Comparison of ENCODE assay signal across 8 cellular contexts in the genomic region with DNA sequence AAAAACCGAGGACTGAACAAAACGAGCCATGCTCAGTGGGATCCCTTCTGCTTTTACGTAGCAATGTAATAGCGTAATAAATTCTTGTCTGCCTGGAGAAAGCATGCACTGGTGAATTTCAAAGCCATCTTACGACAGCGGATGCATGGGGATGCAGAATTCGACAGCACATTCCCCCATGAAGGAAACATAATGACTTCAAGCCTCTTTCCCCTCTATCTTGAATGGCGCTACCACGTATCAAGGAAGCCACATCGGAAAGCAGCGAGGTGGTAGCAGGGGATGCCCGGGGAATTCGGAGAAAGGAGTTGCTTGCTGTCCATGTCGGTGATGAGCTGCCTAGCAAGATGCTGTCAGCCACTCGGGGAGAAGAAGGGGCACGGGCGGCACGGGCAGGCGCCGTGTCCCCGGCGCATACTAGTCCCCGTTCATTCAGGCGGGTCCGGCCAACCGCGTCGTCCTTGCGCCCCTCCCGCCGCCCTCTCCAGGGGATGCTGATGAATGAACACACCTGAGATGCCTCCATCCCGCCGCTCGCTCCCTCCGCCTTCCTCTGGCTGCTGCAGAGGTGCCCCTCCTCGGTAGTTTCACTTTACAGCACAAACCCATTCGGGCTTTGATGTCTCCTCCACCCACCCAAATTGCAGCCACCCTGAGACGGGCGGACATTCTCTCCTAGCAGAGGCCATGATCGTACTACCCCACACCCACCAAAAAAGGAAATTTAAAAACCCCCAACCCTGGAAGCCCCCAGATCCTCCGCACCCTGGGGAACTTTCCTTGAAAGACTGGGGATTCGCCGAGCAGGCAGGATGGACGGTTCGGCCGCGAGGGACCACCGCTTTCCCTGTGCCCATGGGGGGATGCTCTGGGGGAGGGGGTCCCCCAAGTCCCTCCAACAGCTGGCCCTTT. TPM values are rescaled to one million over a fixed set of nuclear protein-coding genes. Genes with fewer than 3 reads are reported as not detected.
DNase-seq lines count a peak whose midpoint lies in the region; ATAC-seq, FAIRE-seq and TF ChIP-seq lines count a peak whose summit lies in the region.

No MANE protein-coding gene starts in this region.

- H3K27me3 Mint-ChIP-seq in chondrocyte (ENCODE audit: low read depth), result peaks cover 11% of the 10 kb centered on the region

- H3K9me3 Mint-ChIP-seq in chondrocyte (ENCODE audit: low read depth), result no peaks in the 10 kb centered on the region

- POLR2A ChIA-PET in IMR-90 (lab: Charles Lee; ENCODE audit: unreplicated experiment) (no interaction called here), HepG2 (lab: Yijun Ruan, JAX) (interaction anchor here (0.5 to 1.4 kb wide), 6 partner anchors 11 to 203 kb away, joined by 3 to 4 read pairs (median 3); no protein-coding TSS in a partner anchor)

- no peaks in the 10 kb centered on the region for H3K79me1 ChIP-seq in IMR-90 (ENCODE audit: low read depth in 1 of 2, low read length in 2 of 2)

- peak overlapping the region; percentile 87 for H3K4me3 Mint-ChIP-seq in chondrocyte (ENCODE audit: unreplicated experiment)

- peaks cover 8% of the 10 kb centered on the region for H3K4me1 Mint-ChIP-seq in chondrocyte (ENCODE audit: low read depth)

- H2BK120ac ChIP-seq in IMR-90 (ENCODE audit: low read depth, low read length), result no peak overlapping the region

- 1% methylated on average over 21 of the region's 48 CpGs; no CpG with 5 or more reads in 1 of the 2 experiments for WGBS in IMR-90 (ENCODE audit: extremely low coverage in 2 of 2, insufficient read length in 1 of 2), 2 experiments
- 25% methylated on average over 25 of the region's 48 CpGs for WGBS in HepG2 (ENCODE audit: low lambda C conversion rate)

- no peaks in the 10 kb centered on the region for H4K20me1 ChIP-seq in IMR-90 (ENCODE audit: insufficient read depth, low read length)
- no peaks in the 10 kb centered on the region; the same call in 1 of the 2 replicates for H4K20me1 ChIP-seq in HepG2 (ENCODE audit: insufficient read depth, low read length)

- no peaks in the 10 kb centered on the region for H3K9me3 ChIP-seq in IMR-90 (ENCODE audit: control insufficient read depth, insufficient read depth, low read length)
- H3K9me3 ChIP-seq in HepG2 (ENCODE audit: low read length), result no peaks in the 10 kb centered on the region

- TF ChIP-seq EP300 in HepG2 (IDR thresholded peaks at IDR 0.05; ENCODE audit: low read depth in 2 of 2, low read length in 2 of 2) (no peak), HepG2 (CRISPR knock-in tag; IDR thresholded peaks at IDR 0.05; ENCODE audit: borderline replicate concordance) (no peak)

- H2AFZ ChIP-seq in IMR-90 (replicated peaks; ENCODE audit: low read length, poor library complexity) (peak overlapping the region; percentile 91), HepG2 (ENCODE audit: low read length) (no peak overlapping the region)

- H3K4me3 ChIP-seq in IMR-90 (ENCODE audit: insufficient read depth, low read depth, low read length) (peak overlapping the region; percentile 68), HepG2 (replicated peaks in 1 of 3; ENCODE audit: insufficient read depth in 1 of 3, low read depth in 2 of 3, low read length in 3 of 3) (peak overlapping the region; percentile 82 to 98 (median 91))

- H3K79me2 ChIP-seq in HepG2 (ENCODE audit: insufficient read depth, low read length), result peaks cover 49% of the 10 kb centered on the region

- H3K9ac ChIP-seq in IMR-90 (ENCODE audit: low read depth, low read length) (no peak overlapping the region), HepG2 (ENCODE audit: insufficient read depth, low read depth, low read length) (peak overlapping the region; percentile 72)

- no peak overlapping the region for H4K5ac ChIP-seq in IMR-90 (ENCODE audit: low read depth, low read length)

- in situ Hi-C loops in IMR-90 (cut with MboI; ENCODE audit: low sequenced_read_pairs) (no loop called here), HepG2 (cut with HindIII; ENCODE audit: extremely low pct_ligation_motif_present, low pct_unique_long_range_greater_than_20kb) (loop anchor here (25.0 kb wide), 1 partner anchor 123 kb away; no protein-coding TSS in a partner anchor)

- H3K9me1 ChIP-seq in IMR-90 (ENCODE audit: insufficient read depth, low read length), result no peaks in the 10 kb centered on the region

- ATAC-seq in IMR-90 (ENCODE audit: low read depth) (peak; percentile 4), HepG2 (no peak), GM21381 (IDR thresholded peaks at IDR 0.05; ENCODE audit: unreplicated experiment) (no peak)

- TF ChIP-seq RAD21 in IMR-90 (IDR thresholded peaks at IDR 0.05; ENCODE audit: low read length) (no peak), HepG2 (CRISPR knock-in tag; IDR thresholded peaks at IDR 0.05) (no peak)

- peak overlapping the region; percentile 81 for H3K27ac Mint-ChIP-seq in chondrocyte (ENCODE audit: unreplicated experiment)

- no peak for TF ChIP-seq POLR2A in IMR-90 (IDR thresholded peaks at IDR 0.05; ENCODE audit: low read depth, low read length)
- TF ChIP-seq POLR2A in HepG2 (IDR thresholded peaks at IDR 0.05; ENCODE audit: insufficient read depth in 1 of 2, low read depth in 2 of 2, low read length in 2 of 2), result no peak

- dilution Hi-C loops in IMR-90 (cut with HindIII; ENCODE audit: low sequenced_read_pairs, unreplicated experiment), result no loop called here

- CTCF ChIA-PET in IMR-90 (lab: Yijun Ruan, JAX), result interaction anchor here (0.6 to 1.5 kb wide), 2 partner anchors 130 to 716 kb away, joined by 3 to 5 read pairs; no protein-coding TSS in a partner anchor
- CTCF ChIA-PET in HepG2 (lab: Yijun Ruan, JAX; ENCODE audit: low intra/inter-chr PET ratio, low total read pairs), result no interaction called here

- H3K36me3 Mint-ChIP-seq in chondrocyte (ENCODE audit: low read depth), result no peaks in the 10 kb centered on the region

- H3K27me3 ChIP-seq in IMR-90 (ENCODE audit: control insufficient read depth, insufficient read depth, low read length) (peaks cover 26% of the 10 kb centered on the region), HepG2 (ENCODE audit: control insufficient read depth in 1 of 2, insufficient read depth in 2 of 2, low read length in 2 of 2) (no peaks in the 10 kb centered on the region; a peak in 1 of 5 replicates)

- TF ChIP-seq CTCF in IMR-90 (conservative IDR thresholded peaks at IDR 0.05; ENCODE audit: low read depth, low read length) (no peak), chondrocyte (IDR thresholded peaks at IDR 0.05) (no peak), HepG2 (CRISPR knock-in tag; IDR thresholded peaks at IDR 0.05) (no peak)

- no peak overlapping the region for H2BK5ac ChIP-seq in IMR-90 (ENCODE audit: low read depth, low read length, poor library complexity, severe bottlenecking)

- no TSS peak for BruUV-seq in IMR-90 (replicated peaks; lab: Mats Ljungman, UMichigan)
- TSS peak; percentile 62 for BruUV-seq in HepG2 (replicated peaks; lab: Mats Ljungman, UMichigan)

- H3K18ac ChIP-seq in IMR-90 (ENCODE audit: low read depth, low read length), result no peak overlapping the region

- H2AK5ac ChIP-seq in IMR-90 (ENCODE audit: low read depth, low read length), result no peak overlapping the region

- intact Hi-C loops in IMR-90 (cut with micrococcal nuclease) (loop anchor here (2.0 kb wide), 1 partner anchor 132 kb away; the partner anchor contains the start of gene TCTN3), HepG2 (cut with micrococcal nuclease; ENCODE audit: unreplicated experiment) (loop anchor here (2.0 to 5.0 kb wide), 5 partner anchors 42 to 130 kb away; no protein-coding TSS in a partner anchor)

- H3K14ac ChIP-seq in IMR-90 (replicated peaks; ENCODE audit: low read depth, low read length), result no peak overlapping the region

- H2AK9ac ChIP-seq in IMR-90 (replicated peaks; ENCODE audit: low read depth, low read length, poor library complexity), result no peak overlapping the region

- FAIRE-seq in HepG2 (lab: Jason Lieb, UNC), result no peak

- no peak overlapping the region for H4K8ac ChIP-seq in IMR-90 (ENCODE audit: low read depth in 2 of 2, low read length in 2 of 2)

- no peaks in the 10 kb centered on the region for H3K4me1 ChIP-seq in IMR-90 (ENCODE audit: control insufficient read depth, insufficient read depth, low read length)
- peaks cover 85% of the 10 kb centered on the region for H3K4me1 ChIP-seq in HepG2 (ENCODE audit: insufficient read depth, low read length)

- no peak overlapping the region for H3K27ac ChIP-seq in IMR-90 (ENCODE audit: insufficient read depth, low read length)
- H3K27ac ChIP-seq in HepG2 (ENCODE audit: extremely low read length, insufficient read depth, low read length), result peak overlapping the region; percentile 37

- peak overlapping the region; percentile 7; the same call in 1 of the 2 replicates for H3K23ac ChIP-seq in IMR-90 (ENCODE audit: low read depth, low read length)

- H4K91ac ChIP-seq in IMR-90 (ENCODE audit: insufficient read depth, low read depth, low read length), result no peak overlapping the region

- H3K36me3 ChIP-seq in IMR-90 (ENCODE audit: control insufficient read depth, insufficient read depth, low read length), result no peaks in the 10 kb centered on the region
- H3K36me3 ChIP-seq in HepG2 (replicated peaks in 1 of 2; ENCODE audit: control insufficient read depth in 1 of 2, insufficient read depth in 2 of 2, low read length in 2 of 2), result peaks cover 0 to 2% of the 10 kb centered on the region in 2 experiments; a peak in 1 of 5 replicates

- peak; percentile 24 for DNase-seq in EL
- peak; percentile 22 for DNase-seq in IMR-90
- DNase-seq in activated CD4-positive, alpha-beta T cell treated with anti-CD3 and anti-CD28 coated beads for 1 hour, result peak; percentile 28
- no peak for DNase-seq in chondrocyte (ENCODE audit: low spot score)
- no peak for DNase-seq in HepG2 (ENCODE audit: low spot score)
- peak; percentile 18 to 33 for DNase-seq in stimulated activated CD4-positive, alpha-beta T cell treated with anti-CD3 and anti-CD28 coated beads, Interleukin-4, amount 100 ng/mL, for 4 hours
- DNase-seq in cortex of kidney (lab: John Stamatoyannopoulos, UW), result no peak

- H2BK20ac ChIP-seq in IMR-90 (ENCODE audit: low read depth, low read length), result no peak overlapping the region

- H3K56ac ChIP-seq in IMR-90 (ENCODE audit: extremely low read depth, insufficient read depth, low read length), result no peak overlapping the region

- H3K4me2 ChIP-seq in IMR-90 (ENCODE audit: low read depth, low read length) (peak overlapping the region; percentile 97), HepG2 (ENCODE audit: low read depth, low read length) (peak overlapping the region; percentile 99)

- H2BK15ac ChIP-seq in IMR-90 (ENCODE audit: low read depth, low read length), result no peak overlapping the region

- H3K4ac ChIP-seq in IMR-90 (ENCODE audit: low read depth, low read length), result no peak overlapping the region

RNA-seq across cellular contexts. Expression of gene SORBS1, which starts 0.6 kb away (rescaled TPM):
- under 0.01 and 0.18 TPM in 2 replicates for total RNA-seq in IMR-90 (2012; rRNA removed)
- polyA plus RNA-seq in IMR-90 (2012; rRNA removed), result 0.17 and 0.32 TPM in 2 replicates
- 0.05 TPM in 2 replicates for polyA plus RNA-seq in IMR-90 (2012; cell fraction: cytosol; rRNA removed)
- polyA plus RNA-seq in IMR-90 (2012; cell fraction: nucleus; rRNA removed; ENCODE audit: low replicate concordance), result 0.13 and 0.28 TPM in 2 replicates
- total RNA-seq in chondrocyte, result 5.0 to 7.0 TPM (median 5.6 TPM) in 3 replicates
- total RNA-seq in HepG2 (2016; rRNA removed; fragmentation: Illumina TruSeq; extraction: Trizol), result 16.8 and 21.0 TPM in 2 replicates
- 6.9 and 8.4 TPM in 2 replicates for total RNA-seq in HepG2 (2016; cell fraction: cytosol; rRNA removed; fragmentation: Illumina TruSeq; extraction: Trizol; ENCODE audit: low read depth)
- 16.7 and 20.1 TPM in 2 replicates for total RNA-seq in HepG2 (2016; cell fraction: insoluble cytoplasmic fraction; rRNA removed; fragmentation: Illumina TruSeq; extraction: Trizol)
- 6.8 and 7.4 TPM in 2 replicates for total RNA-seq in HepG2 (2016; cell fraction: membrane; rRNA removed; fragmentation: Illumina TruSeq; extraction: Trizol)
- total RNA-seq in HepG2 (2016; cell fraction: nucleus; rRNA removed; fragmentation: Illumina TruSeq; extraction: Trizol), result 22.7 and 24.8 TPM in 2 replicates
- polyA plus RNA-seq in HepG2 (2011; rRNA removed), result 30.1 and 39.8 TPM in 2 replicates
- polyA plus RNA-seq in HepG2 (2011; cell fraction: cytosol; rRNA removed), result 21.6 and 22.7 TPM in 2 replicates
- 39.9 and 56.8 TPM in 2 replicates for polyA plus RNA-seq in HepG2 (2011; cell fraction: nucleus; rRNA removed)
- 22.1 and 55.4 TPM in 2 replicates for polyA plus RNA-seq in HepG2 (2012)
- polyA plus RNA-seq in HepG2 (2016; cell fraction: cytosol; fragmentation: Illumina TruSeq; extraction: Trizol; ENCODE audit: low read depth), result 0.37 and 0.66 TPM in 2 replicates
- polyA plus RNA-seq in HepG2 (2016; cell fraction: insoluble cytoplasmic fraction; fragmentation: Illumina TruSeq; extraction: Trizol; ENCODE audit: low read depth), result 18.0 and 20.6 TPM in 2 replicates
- 1.4 and 1.9 TPM in 2 replicates for polyA plus RNA-seq in HepG2 (2016; cell fraction: membrane; fragmentation: Illumina TruSeq; extraction: Trizol; ENCODE audit: low read depth)
- polyA plus RNA-seq in HepG2 (2016; cell fraction: nucleus; fragmentation: Illumina TruSeq; extraction: Trizol; ENCODE audit: insufficient read depth, low read depth), result 24.7 and 25.1 TPM in 2 replicates
- 2.7 and 66.2 TPM in 2 replicates for polyA minus RNA-seq in HepG2 (2011; rRNA and poly(A)+ RNA removed; ENCODE audit: low replicate concordance)
- 28.0 and 29.9 TPM in 2 replicates for polyA minus RNA-seq in HepG2 (2011; cell fraction: cytosol; rRNA and poly(A)+ RNA removed)
- polyA minus RNA-seq in HepG2 (2011; cell fraction: nucleus; rRNA and poly(A)+ RNA removed), result 81.3 and 96.8 TPM in 2 replicates

Comparison
In these comparisons a context has a peak if more than half of its experiments do, and no peak if none do; other contexts are left out.
1. DNase-seq: peak in EL (single experiment), IMR-90 (single experiment), activated CD4-positive, alpha-beta T cell treated with anti-CD3 and anti-CD28 coated beads for 1 hour (single experiment) and stimulated activated CD4-positive, alpha-beta T cell treated with anti-CD3 and anti-CD28 coated beads, Interleukin-4, amount 100 ng/mL, for 4 hours (2 of 2); none in chondrocyte (single experiment), HepG2 (single experiment) and cortex of kidney (single experiment).